8 cellular contexts compared by ENCODE assay signal in the genomic region with DNA sequence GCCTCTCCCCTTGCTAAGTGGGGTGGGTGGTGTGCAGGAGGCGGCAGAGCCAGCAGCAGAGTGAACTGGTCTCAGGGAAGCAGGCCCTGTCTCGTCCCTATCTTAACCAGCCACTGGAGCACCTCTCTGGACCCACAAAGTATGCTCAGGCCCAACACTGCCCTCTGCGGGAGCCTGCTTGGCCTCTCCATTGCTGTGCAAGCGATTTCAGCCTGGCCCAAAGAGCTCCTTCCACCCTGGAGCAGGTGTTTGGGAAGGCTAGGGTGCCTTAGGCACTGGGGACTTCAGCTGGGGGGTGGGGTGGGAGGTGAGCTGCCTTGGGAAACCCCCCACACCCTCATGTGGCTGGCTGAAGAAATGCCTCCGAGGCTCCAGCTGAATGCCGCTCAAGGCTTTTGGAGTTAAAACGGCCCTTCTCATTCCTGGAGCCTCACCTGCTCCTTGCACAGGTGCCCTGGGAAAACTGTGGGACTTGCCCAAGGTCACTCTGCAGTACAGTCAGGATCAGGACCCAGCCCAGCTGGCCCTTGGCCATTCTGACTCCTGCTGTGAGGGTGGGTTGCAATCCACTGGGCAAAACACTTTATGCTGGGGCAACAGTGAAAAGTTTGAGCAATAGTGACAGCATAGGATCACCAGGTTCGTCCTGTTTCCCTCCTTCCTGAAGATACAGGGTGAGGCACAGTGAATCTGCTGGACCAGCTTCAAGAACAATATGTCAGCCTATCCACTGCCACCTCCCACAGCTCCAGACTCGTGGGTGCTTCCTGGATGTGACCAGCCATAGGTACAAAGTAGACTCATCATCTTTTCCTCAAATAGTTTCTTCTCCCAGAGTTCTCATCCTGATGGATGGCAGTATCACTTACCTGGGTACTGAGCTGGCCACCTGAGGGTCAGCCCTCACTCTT. TPM values are rescaled to one million over a fixed set of nuclear protein-coding genes. Genes with fewer than 3 reads are reported as not detected.
DNase-seq lines count a peak whose midpoint lies in the region; ATAC-seq, FAIRE-seq and TF ChIP-seq lines count a peak whose summit lies in the region.

No MANE protein-coding gene starts in this region.

- TF ChIP-seq POLR2A in H54 (IDR thresholded peaks at IDR 0.05; ENCODE audit: low read depth, low read length) = no peak

- ATAC-seq in Panc1 = peak; percentile 95
- no peak for ATAC-seq in HG02981 (IDR thresholded peaks at IDR 0.05; ENCODE audit: unreplicated experiment)

- in situ Hi-C loops in Panc1 (cut with HindIII; ENCODE audit: low pct_unique_long_range_greater_than_20kb, low sequenced_read_pairs) = no loop called here

- no peak for FAIRE-seq in H54 (lab: Jason Lieb, UNC)

- H3K4me3 Mint-ChIP-seq in progenitor cell of endocrine pancreas (ENCODE audit: low read depth) = no peak overlapping the region

- H3K27ac Mint-ChIP-seq in progenitor cell of endocrine pancreas = no peak overlapping the region

- CTCF ChIA-PET in Panc1 (lab: Charles Lee) = interaction anchor here (0.6 to 2.2 kb wide), 19 partner anchors 13 to 364 kb away, joined by 3 to 32 read pairs (median 5); a partner anchor contains a TSS

- H3K4me1 ChIP-seq in Panc1 (ENCODE audit: control insufficient read depth, insufficient read depth, low read length) = no peaks in the 10 kb centered on the region

- intact Hi-C loops in Panc1 (cut with micrococcal nuclease; ENCODE audit: unreplicated experiment) = loop anchor here (2.0 kb wide), 1 partner anchor 50 kb away; no protein-coding TSS in a partner anchor

- no TSS peak for BruUV-seq in Panc1 (replicated peaks; lab: Mats Ljungman, UMichigan)

- H3K4me3 ChIP-seq in Panc1 (ENCODE audit: low read depth in 2 of 2, low read length in 2 of 2) (no peak overlapping the region), fibroblast of mammary gland (ENCODE audit: control insufficient read depth, low read depth, low read length) (no peak overlapping the region)

- peak; percentile 48 to 55 for DNase-seq in AML-193 (lab: John Stamatoyannopoulos, UW)
- DNase-seq in H54 (ENCODE audit: insufficient read length, low spot score) = peak; percentile 62
- no peak for DNase-seq in Panc1 (ENCODE audit: low read depth, low spot score)
- DNase-seq in fibroblast of mammary gland (ENCODE audit: low read depth) = peak; percentile 43
- DNase-seq in progenitor cell of endocrine pancreas (ENCODE audit: low spot score, unreplicated experiment) = no peak
- DNase-seq in SKM-1 (lab: John Stamatoyannopoulos, UW; ENCODE audit: unreplicated experiment) = no peak
- DNase-seq in globus pallidus (ENCODE audit: low spot score) = no peak

- H3K36me3 ChIP-seq in Panc1 (ENCODE audit: control insufficient read depth, insufficient read depth, low read length) = no peaks in the 10 kb centered on the region

- no peaks in the 10 kb centered on the region for H3K9me3 Mint-ChIP-seq in progenitor cell of endocrine pancreas (ENCODE audit: low read depth)

- H3K36me3 Mint-ChIP-seq in progenitor cell of endocrine pancreas (ENCODE audit: insufficient read depth) = no peaks in the 10 kb centered on the region

- no peaks in the 10 kb centered on the region for H3K9me3 ChIP-seq in Panc1 (ENCODE audit: control insufficient read depth, insufficient read depth, low read depth, low read length)

- TF ChIP-seq CTCF in Panc1 (IDR thresholded peaks at IDR 0.05) (peak; percentile 90), fibroblast of mammary gland (conservative IDR thresholded peaks at IDR 0.05; ENCODE audit: control insufficient read depth, insufficient read depth, low read depth, low read length) (peak; percentile 54), progenitor cell of endocrine pancreas (IDR thresholded peaks at IDR 0.05; ENCODE audit: unreplicated experiment) (peak; percentile 53)

- POLR2A ChIA-PET in Panc1 (lab: Charles Lee) = interaction anchor here (0.5 to 1.3 kb wide), 2 partner anchors 41 to 1402 kb away, joined by 3 to 4 read pairs; no protein-coding TSS in a partner anchor

- H3K27ac ChIP-seq in Panc1 (ENCODE audit: low read length) = no peak overlapping the region

- H3K4me1 Mint-ChIP-seq in progenitor cell of endocrine pancreas (ENCODE audit: low read depth) = no peaks in the 10 kb centered on the region

- H3K27me3 ChIP-seq in Panc1 (ENCODE audit: control insufficient read depth, insufficient read depth, low read length) = no peaks in the 10 kb centered on the region

- peaks cover 8% of the 10 kb centered on the region for H3K27me3 Mint-ChIP-seq in progenitor cell of endocrine pancreas

RNA-seq across cellular contexts. Expression of a gene that starts 5.9 kb away (rescaled TPM):
- total RNA-seq in Panc1 (2021; ENCODE audit: unreplicated experiment) = 47.5 TPM
- 57.7 TPM for polyA plus RNA-seq in Panc1 (2012; ENCODE audit: insufficient read length)
- 43.4 and 44.6 TPM in 2 replicates for total RNA-seq in progenitor cell of endocrine pancreas

RNA-seq across cellular contexts. Expression of a gene that starts 8.6 kb away (rescaled TPM):
- total RNA-seq in Panc1 (2021; ENCODE audit: unreplicated experiment) (not detected), progenitor cell of endocrine pancreas (0.40 TPM in 1 of 2 replicates, not detected in the other)
- 0.24 TPM for polyA plus RNA-seq in Panc1 (2012; ENCODE audit: insufficient read length)

RNA-seq across cellular contexts. Expression of a gene that starts 42.4 kb away (rescaled TPM):
- total RNA-seq in Panc1 (2021; ENCODE audit: unreplicated experiment) (67.8 TPM), progenitor cell of endocrine pancreas (11.8 and 12.1 TPM in 2 replicates)
- polyA plus RNA-seq in Panc1 (2012; ENCODE audit: insufficient read length) = 77.4 TPM

Comparison
In these comparisons a context has a peak if more than half of its experiments do, and no peak if none do; other contexts are left out.
1. DNase-seq: peak in AML-193 (2 of 2), H54 (single experiment) and fibroblast of mammary gland (single experiment); none in Panc1 (single experiment), progenitor cell of endocrine pancreas (single experiment), SKM-1 (single experiment) and globus pallidus (single experiment).
2. Peak in every context shown above with its lines, with median percentiles within 50 percentile points of each other: CTCF ChIP-seq.